Comparison of ENCODE assay signal across 16 cellular contexts in the genomic region with DNA sequence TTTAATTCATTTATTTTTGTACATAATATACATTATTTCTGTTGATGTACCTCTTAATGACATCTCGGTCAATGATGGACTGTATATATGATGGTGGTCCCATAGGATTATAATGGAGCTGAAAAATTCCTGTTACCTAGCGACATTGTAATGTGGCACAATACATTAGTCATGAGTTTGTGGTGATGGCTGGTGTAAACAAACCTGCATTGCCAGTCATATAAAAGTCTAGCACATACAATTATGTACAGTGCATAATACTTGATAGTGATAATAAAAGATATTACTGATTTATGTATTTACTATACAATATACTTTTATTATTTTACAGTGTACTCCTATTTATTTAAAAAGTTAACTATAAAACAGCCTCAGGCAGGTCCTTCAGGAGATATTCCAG.
"Had no signal": no experiment of that assay in that cellular context is flagged by ENCODE, and none has a peak within 500 bp of the region (broad histone marks: within the 10 kb centered on the region; RNA-seq: fewer than 3 reads in every experiment).

No MANE protein-coding gene starts in this region.

- ATAC-seq: activated T-cell treated with anti-CD3 and anti-CD28 coated beads, Interleukin-2, amount 50 U/mL, for 72 hours; left cardiac atrium; natural killer cell; right lobe of liver; stimulated activated memory B cell treated with anti-CD40 and anti-IgM and Interleukin-4, amounts not matched to agents 10 μg/mL and 1 μg/mL and 100 μg/mL, for 72 hours had no signal

- H3K4me3 ChIP-seq: breast epithelium, lung, right lobe of liver, spleen, tibial nerve had no signal

- H3K27me3 ChIP-seq: breast epithelium, right lobe of liver, spleen, tibial nerve had no signal

- H3K4me1 ChIP-seq: breast epithelium, right lobe of liver, spleen, tibial nerve had no signal

- DNase-seq: activated CD4-positive, alpha-beta memory T cell treated with anti-CD3 and anti-CD28 coated beads for 36 hours; activated gamma-delta T cell treated with Interleukin-2 at 50 U/mL for 16 hours; activated naive CD8-positive, alpha-beta T cell treated with anti-CD3 and anti-CD28 coated beads, Interleukin-2, amount 10 ng/mL, durations not matched to agents 7 days and 5 days; activated T-cell treated with anti-CD3 and anti-CD28 coated beads, Interleukin-2, amount 50 U/mL, for 72 hours; aorta; left cardiac atrium; natural killer cell; nucleus accumbens; right lobe of liver; spleen; stimulated activated CD4-positive, alpha-beta T cell treated with anti-CD3 and anti-CD28 coated beads, Interleukin-1b, Interleukin-23, amount 100 ng/mL, for 48 hours; T-helper 9 cell had no signal

- H3K9me3 ChIP-seq: breast epithelium, right lobe of liver, tibial nerve had no signal

- H3K27ac ChIP-seq: breast epithelium, right lobe of liver, spleen, tibial nerve had no signal
